Comparison of ENCODE assay signal across 21 cellular contexts in genomic region chr11:32991427-32991826, GRCh38. TPM values are rescaled to one million over a fixed set of nuclear protein-coding genes. Genes with fewer than 3 reads are reported as not detected.
DNase-seq lines count a peak whose midpoint lies in the region; ATAC-seq, FAIRE-seq and TF ChIP-seq lines count a peak whose summit lies in the region.
"Had no signal": no experiment of that assay in that cellular context is flagged by ENCODE, and none has a peak within 500 bp of the region (broad histone marks: within the 10 kb centered on the region; RNA-seq: fewer than 3 reads in every experiment).

No MANE protein-coding gene starts in this region.

- H3K18ac ChIP-seq in IMR-90 (ENCODE audit: low read depth, low read length) = no peak overlapping the region

- FAIRE-seq in A549 (lab: Jason Lieb, UNC) = no peak
- FAIRE-seq: A204.1, D721Med, G401.6, GM12891, GM19239 had no signal

- TF ChIP-seq POLR2A in A549 (IDR thresholded peaks at IDR 0.05; ENCODE audit: low read length) (no peak), IMR-90 (IDR thresholded peaks at IDR 0.05; ENCODE audit: low read depth, low read length) (no peak)

- H2BK5ac ChIP-seq in IMR-90 (ENCODE audit: low read depth, low read length, poor library complexity, severe bottlenecking) = no peak overlapping the region

- H3K27ac ChIP-seq in A549 (no peak overlapping the region), IMR-90 (ENCODE audit: insufficient read depth, low read length) (no peak overlapping the region), urinary bladder (ENCODE audit: low read depth) (peak overlapping the region; percentile 10)
- H3K27ac ChIP-seq: BLaER1 treated with 17β-estradiol and CSF1 and Interleukin-3, amounts not matched to agents 10 nM and 100 nM; C4-2B had no signal

- ATAC-seq in A549 = no peak
- ATAC-seq in IMR-90 (ENCODE audit: low read depth) = no peak
- ATAC-seq in stimulated activated naive CD8-positive, alpha-beta T cell treated with anti-CD3 and anti-CD28 coated beads, Interleukin-15, Interleukin-2, amounts not matched to agents 100 U/mL and 50 U/mL, for 24 hours = no peak
- ATAC-seq in GM19397 (IDR thresholded peaks at IDR 0.05; ENCODE audit: unreplicated experiment) = no peak
- ATAC-seq: CD8-positive, alpha-beta T cell had no signal

- POLR2A ChIA-PET in A549 (lab: Yijun Ruan, JAX) = no interaction called here
- POLR2A ChIA-PET in IMR-90 (lab: Charles Lee; ENCODE audit: unreplicated experiment) = no interaction called here

- no peaks in the 10 kb centered on the region for H3K79me1 ChIP-seq in IMR-90 (ENCODE audit: low read depth in 1 of 2, low read length in 2 of 2)

- H2AK9ac ChIP-seq in IMR-90 (replicated peaks; ENCODE audit: low read depth, low read length, poor library complexity) = no peak overlapping the region

- H4K91ac ChIP-seq in IMR-90 (ENCODE audit: insufficient read depth, low read depth, low read length) = no peak overlapping the region

- WGBS in A549 (ENCODE audit: missing lambda C conversion rate) = 52% methylated on average over 3 of the region's 3 CpGs
- WGBS in IMR-90 (ENCODE audit: extremely low coverage in 2 of 2, insufficient read length in 1 of 2), 2 experiments = 88% methylated on average over 3 of the region's 3 CpGs; no CpG with 5 or more reads in 1 of the 2 experiments
- WGBS in urinary bladder = 83% methylated on average over 3 of the region's 3 CpGs

- H3K4me2 ChIP-seq in A549 (no peak overlapping the region), IMR-90 (ENCODE audit: low read depth, low read length) (no peak overlapping the region)
- H3K4me2 ChIP-seq: BLaER1 treated with 17β-estradiol and CSF1 and Interleukin-3, amounts not matched to agents 10 nM and 100 nM had no signal

- no peak overlapping the region for H2BK120ac ChIP-seq in IMR-90 (ENCODE audit: low read depth, low read length)

- H3K4me1 ChIP-seq in A549 = no peaks in the 10 kb centered on the region
- H3K4me1 ChIP-seq in IMR-90 (ENCODE audit: control insufficient read depth, insufficient read depth, low read length) = no peaks in the 10 kb centered on the region
- no peaks in the 10 kb centered on the region for H3K4me1 ChIP-seq in urinary bladder (ENCODE audit: insufficient read depth)
- H3K4me1 ChIP-seq: BLaER1 treated with 17β-estradiol and CSF1 and Interleukin-3, amounts not matched to agents 10 nM and 100 nM had no signal

- no peak overlapping the region for H3K14ac ChIP-seq in IMR-90 (replicated peaks; ENCODE audit: low read depth, low read length)

- TF ChIP-seq CTCF in A549 (IDR thresholded peaks at IDR 0.05) = no peak
- no peak for TF ChIP-seq CTCF in IMR-90 (conservative IDR thresholded peaks at IDR 0.05; ENCODE audit: low read depth, low read length)

- H2BK20ac ChIP-seq in IMR-90 (ENCODE audit: low read depth, low read length) = no peak overlapping the region

- DNase-seq in A549 (ENCODE audit: low read depth in 1 of 2, low spot score in 1 of 2) = no peak
- DNase-seq in IMR-90 = no peak
- no peak for DNase-seq in stimulated activated naive CD8-positive, alpha-beta T cell treated with anti-CD3 and anti-CD28 coated beads, Interleukin-15, Interleukin-2, amounts not matched to agents 100 U/mL and 50 U/mL, for 24 hours
- DNase-seq: 8988T; AML-193; Caco-2; Calu3; CD4-positive, alpha-beta T cell; CD8-positive, alpha-beta T cell; DMS79 treated with DMSO at 0.1 percent for 48 hours; GF-D8 had no signal

- no peak overlapping the region for H3K56ac ChIP-seq in IMR-90 (ENCODE audit: extremely low read depth, insufficient read depth, low read length)

- H2BK15ac ChIP-seq in IMR-90 (ENCODE audit: low read depth, low read length) = no peak overlapping the region

- no peak overlapping the region for H2AFZ ChIP-seq in IMR-90 (replicated peaks; ENCODE audit: low read length, poor library complexity)

- H3K4me3 ChIP-seq in A549 (no peak overlapping the region), IMR-90 (ENCODE audit: insufficient read depth, low read depth, low read length) (no peak overlapping the region), urinary bladder (ENCODE audit: low read depth, low read length) (no peak overlapping the region)
- H3K4me3 ChIP-seq: BLaER1 treated with 17β-estradiol and CSF1 and Interleukin-3, amounts not matched to agents 10 nM and 100 nM had no signal

- CTCF ChIA-PET in A549 (lab: Yijun Ruan, JAX) = interaction anchor here (1.0 to 1.2 kb wide), 2 partner anchors 9 to 74 kb away, joined by 3 to 4 read pairs; no protein-coding TSS in a partner anchor
- CTCF ChIA-PET in IMR-90 (lab: Yijun Ruan, JAX) = no interaction called here

- no peaks in the 10 kb centered on the region for H3K9me1 ChIP-seq in IMR-90 (ENCODE audit: insufficient read depth, low read length)

- H2AK5ac ChIP-seq in IMR-90 (ENCODE audit: low read depth, low read length) = no peak overlapping the region

- H3K9ac ChIP-seq in IMR-90 (ENCODE audit: low read depth, low read length) = no peak overlapping the region
- H3K9ac ChIP-seq: BLaER1 treated with 17β-estradiol and CSF1 and Interleukin-3, amounts not matched to agents 10 nM and 100 nM had no signal

- H3K27me3 ChIP-seq in IMR-90 (ENCODE audit: control insufficient read depth, insufficient read depth, low read length) = no peaks in the 10 kb centered on the region
- H3K27me3 ChIP-seq: BLaER1 treated with 17β-estradiol and CSF1 and Interleukin-3, amounts not matched to agents 10 nM and 100 nM had no signal

- no peak for TF ChIP-seq RAD21 in A549 (conservative IDR thresholded peaks at IDR 0.05 in 1 of 2, IDR thresholded peaks at IDR 0.05 in 1 of 2)
- no peak for TF ChIP-seq RAD21 in IMR-90 (IDR thresholded peaks at IDR 0.05; ENCODE audit: low read length)

- intact Hi-C loops in IMR-90 (cut with micrococcal nuclease) = no loop called here

- no peaks in the 10 kb centered on the region for H3K36me3 ChIP-seq in IMR-90 (ENCODE audit: control insufficient read depth, insufficient read depth, low read length)
- no peaks in the 10 kb centered on the region for H3K36me3 ChIP-seq in urinary bladder (ENCODE audit: insufficient read depth)
- H3K36me3 ChIP-seq: BLaER1 treated with 17β-estradiol and CSF1 and Interleukin-3, amounts not matched to agents 10 nM and 100 nM had no signal

- TF ChIP-seq EP300 in A549 (IDR thresholded peaks at IDR 0.05) = no peak

- peaks cover 14% of the 10 kb centered on the region; the same call in 1 of the 3 replicates for H3K9me3 ChIP-seq in A549
- peaks cover 4% of the 10 kb centered on the region for H3K9me3 ChIP-seq in IMR-90 (ENCODE audit: control insufficient read depth, insufficient read depth, low read length)

- no peak overlapping the region for H3K4ac ChIP-seq in IMR-90 (ENCODE audit: low read depth, low read length)

- no TSS peak for BruUV-seq in IMR-90 (replicated peaks; lab: Mats Ljungman, UMichigan)

- in situ Hi-C loops in IMR-90 (cut with MboI; ENCODE audit: low sequenced_read_pairs) = no loop called here

- H4K8ac ChIP-seq in IMR-90 (ENCODE audit: low read depth in 2 of 2, low read length in 2 of 2) = no peak overlapping the region

- dilution Hi-C loops in IMR-90 (cut with HindIII; ENCODE audit: low sequenced_read_pairs, unreplicated experiment) = no loop called here

- no peak overlapping the region for H4K5ac ChIP-seq in IMR-90 (ENCODE audit: low read depth, low read length)

- no peak overlapping the region for H3K23ac ChIP-seq in IMR-90 (ENCODE audit: low read depth, low read length)

- H4K20me1 ChIP-seq in IMR-90 (ENCODE audit: insufficient read depth, low read length) = no peaks in the 10 kb centered on the region
- H4K20me1 ChIP-seq: BLaER1 treated with 17β-estradiol and CSF1 and Interleukin-3, amounts not matched to agents 10 nM and 100 nM had no signal

TF ChIP-seq in A549, 52 proteins besides CTCF, POLR2A, EP300 and RAD21:
- no peak for TF ChIP-seq EHF (CRISPR knock-in tag; IDR thresholded peaks at IDR 0.05)
- TF ChIP-seq MAFK (IDR thresholded peaks at IDR 0.05; ENCODE audit: partially characterized antibody) = peak; percentile 70

TF ChIP-seq in IMR-90, 13 proteins besides CTCF, POLR2A, EP300 and RAD21:
- TF ChIP-seq MAFK (IDR thresholded peaks at IDR 0.05; ENCODE audit: low read depth, low read length) (peak; percentile 42; the same call in 1 of the 2 replicates), CEBPB (IDR thresholded peaks at IDR 0.05; ENCODE audit: low read depth, low read length) (no peak)

RNA-seq across cellular contexts. Expression of gene DEPDC7, which starts 24.3 kb away (rescaled TPM):
- polyA plus RNA-seq in A549 (2011; rRNA removed) (15.2 and 16.6 TPM in 2 replicates), A549 (2017; fragmentation: RNase III; extraction: RNeasy Plus Mini Kit Qiagen cat#74134 plus additional on column Dnase treatment) (15.1 to 15.3 TPM (median 15.2 TPM) in 3 replicates), IMR-90 (2012; rRNA removed) (5.9 and 7.4 TPM in 2 replicates), urinary bladder (1.3 TPM)
- 4.5 and 4.7 TPM in 2 replicates for polyA plus RNA-seq in A549 (2012; cell fraction: cytosol; rRNA removed)
- 4.2 and 4.8 TPM in 2 replicates for polyA plus RNA-seq in A549 (2012; cell fraction: nucleus; rRNA removed)
- 3.1 and 3.5 TPM in 2 replicates for polyA minus RNA-seq in A549 (2011; rRNA and poly(A)+ RNA removed)
- total RNA-seq in IMR-90 (2012; rRNA removed) (9.7 TPM in 2 replicates), urinary bladder (10.5 TPM)
- polyA plus RNA-seq in IMR-90 (2012; cell fraction: cytosol; rRNA removed) = 1.2 and 1.6 TPM in 2 replicates
- polyA plus RNA-seq in IMR-90 (2012; cell fraction: nucleus; rRNA removed; ENCODE audit: low replicate concordance) = 2.8 and 14.1 TPM in 2 replicates
- total RNA-seq: B cell had no signal

RNA-seq across cellular contexts. Expression of gene TCP11L1, which starts 47.9 kb away (rescaled TPM):
- polyA plus RNA-seq in A549 (2011; rRNA removed) = 42.1 and 43.0 TPM in 2 replicates
- polyA plus RNA-seq in A549 (2012; cell fraction: cytosol; rRNA removed) = 12.8 and 14.8 TPM in 2 replicates
- 15.1 and 19.2 TPM in 2 replicates for polyA plus RNA-seq in A549 (2012; cell fraction: nucleus; rRNA removed)
- 23.7 to 30.3 TPM (median 27.7 TPM) in 3 replicates for polyA plus RNA-seq in A549 (2017; fragmentation: RNase III; extraction: RNeasy Plus Mini Kit Qiagen cat#74134 plus additional on column Dnase treatment)
- polyA minus RNA-seq in A549 (2011; rRNA and poly(A)+ RNA removed) = 105 and 118 TPM in 2 replicates
- 17.4 and 23.1 TPM in 2 replicates for total RNA-seq in IMR-90 (2012; rRNA removed)
- polyA plus RNA-seq in IMR-90 (2012; rRNA removed) = 13.7 and 13.9 TPM in 2 replicates
- 8.7 and 8.9 TPM in 2 replicates for polyA plus RNA-seq in IMR-90 (2012; cell fraction: cytosol; rRNA removed)
- 9.7 and 14.1 TPM in 2 replicates for polyA plus RNA-seq in IMR-90 (2012; cell fraction: nucleus; rRNA removed; ENCODE audit: low replicate concordance)
- total RNA-seq in urinary bladder = 22.7 TPM
- polyA plus RNA-seq in urinary bladder = 9.2 TPM
